11 cellular contexts compared by ENCODE assay signal in the genomic region with DNA sequence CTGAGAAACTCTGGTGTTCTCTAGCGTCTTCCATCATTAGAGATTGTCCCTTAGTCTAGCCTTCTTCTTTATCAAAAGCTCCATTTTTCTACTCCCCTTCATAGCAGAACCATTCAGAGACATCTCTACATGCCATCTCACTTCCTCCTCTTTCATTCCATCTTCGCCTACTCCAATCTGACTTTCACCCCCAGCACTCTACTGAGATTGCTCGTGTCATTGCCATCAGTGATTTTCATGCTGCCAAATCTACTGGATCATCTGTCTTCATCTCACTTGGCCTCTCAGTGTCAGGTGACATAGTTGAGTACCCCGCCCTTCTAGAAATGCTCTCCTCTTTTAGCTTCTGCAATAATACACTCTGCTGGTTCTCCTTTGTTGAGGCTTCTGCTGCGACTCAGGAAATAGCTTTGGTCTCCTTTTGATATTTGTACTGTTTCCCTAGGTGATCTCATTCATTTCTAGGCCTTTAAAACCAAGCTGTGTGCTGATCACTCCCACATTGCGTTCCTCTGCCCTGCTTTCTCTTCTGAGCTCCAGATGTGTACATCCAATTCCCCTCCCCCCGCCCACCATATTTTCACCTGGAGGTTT.
DNase-seq lines count a peak whose midpoint lies in the region; ATAC-seq, FAIRE-seq and TF ChIP-seq lines count a peak whose summit lies in the region.
"Had no signal": no experiment of that assay in that cellular context is flagged by ENCODE, and none has a peak within 500 bp of the region (broad histone marks: within the 10 kb centered on the region; RNA-seq: fewer than 3 reads in every experiment).

No MANE protein-coding gene starts in this region.

- peak; percentile 42 for FAIRE-seq in GM12892 (lab: Jason Lieb, UNC)

- H3K9me3 ChIP-seq in adipocyte (ENCODE audit: control insufficient read depth, low read length) = no peaks in the 10 kb centered on the region

- peaks cover 14% of the 10 kb centered on the region for H3K36me3 ChIP-seq in adipocyte (ENCODE audit: control insufficient read depth, insufficient read depth, low read length, severe bottlenecking)

- no peaks in the 10 kb centered on the region for H3K27me3 ChIP-seq in adipocyte (replicated peaks; ENCODE audit: control insufficient read depth, insufficient read depth, low read length)
- H3K27me3 ChIP-seq: MG63 had no signal

- ATAC-seq in HG03342 (IDR thresholded peaks at IDR 0.05; ENCODE audit: unreplicated experiment) (peak; percentile 72), GM21529 (IDR thresholded peaks at IDR 0.05; ENCODE audit: unreplicated experiment) (no peak)

- no peak overlapping the region for H3K9ac ChIP-seq in adipocyte (ENCODE audit: low read length)

- no peak overlapping the region for H3K4me3 ChIP-seq in adipocyte (ENCODE audit: low read length)
- H3K4me3 ChIP-seq: MG63, SK-N-MC had no signal

- H3K4me1 ChIP-seq in adipocyte (ENCODE audit: control insufficient read depth, insufficient read depth, low read length) = peaks cover 27% of the 10 kb centered on the region

- DNase-seq in AG20443 (ENCODE audit: low spot score) (peak; percentile 21), GM12892 (ENCODE audit: insufficient read length) (no peak), adipocyte (ENCODE audit: low read depth) (peak; percentile 8), NCI-H1417 treated with DMSO at 0.1 percent for 48 hours (lab: John Stamatoyannopoulos, UW) (no peak), SIG-M5 treated with dmso at 0.1 percent for 504 hours (lab: John Stamatoyannopoulos, UW; ENCODE audit: unreplicated experiment) (no peak), C1 segment of cervical spinal cord (lab: John Stamatoyannopoulos, UW) (no peak)
- DNase-seq: DMS 273 treated with DMSO at 0.1 percent for 48 hours, MG63 had no signal

- TF ChIP-seq POLR2A in GM12892 (IDR thresholded peaks at IDR 0.05; ENCODE audit: low read depth, low read length) = no peak

Comparison
In these comparisons a context has a peak if more than half of its experiments do, and no peak if none do; other contexts are left out.
1. DNase-seq: peak in AG20443 (single experiment) and adipocyte (single experiment); none in GM12892 (single experiment), NCI-H1417 treated with DMSO at 0.1 percent for 48 hours (single experiment), SIG-M5 treated with dmso at 0.1 percent for 504 hours (single experiment) and C1 segment of cervical spinal cord (0 of 14).